Comparison of ENCODE assay signal across 8 cellular contexts in the genomic region with DNA sequence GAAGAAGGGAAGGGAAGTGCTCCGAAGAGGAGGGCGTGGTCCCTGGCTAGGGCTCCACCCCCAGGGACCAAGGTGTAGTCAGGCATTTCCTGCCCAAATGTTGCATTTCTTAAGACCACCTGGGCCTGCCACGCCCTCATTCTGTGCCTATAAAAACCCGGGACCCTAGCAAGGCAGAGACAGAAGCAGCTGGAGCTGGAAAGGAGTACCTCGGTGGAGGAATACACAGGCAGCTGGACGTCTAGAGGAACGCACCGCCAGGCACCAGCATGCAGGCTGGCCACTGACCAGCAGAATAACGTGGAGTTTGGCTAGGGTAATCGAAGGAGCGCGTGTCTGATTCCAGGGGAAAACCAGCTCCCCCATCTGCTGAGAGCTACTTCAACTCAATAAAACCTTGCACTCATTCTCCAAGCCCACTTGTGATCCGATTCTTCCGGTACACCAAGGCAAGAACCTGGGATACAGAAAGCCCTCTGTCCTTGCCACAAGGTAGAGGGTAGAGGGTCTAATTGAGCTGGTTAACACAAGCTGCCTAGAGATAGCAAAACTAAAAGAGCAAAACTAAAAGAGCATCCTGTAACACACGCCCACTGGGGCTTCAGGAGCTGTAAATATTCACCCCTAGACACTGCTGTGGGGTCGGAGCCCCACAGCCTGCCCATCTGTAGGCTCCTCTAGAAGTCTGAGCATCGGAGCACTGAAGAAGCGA. TPM values are rescaled to one million over a fixed set of nuclear protein-coding genes. Genes with fewer than 3 reads are reported as not detected.
DNase-seq lines count a peak whose midpoint lies in the region; ATAC-seq and TF ChIP-seq lines count a peak whose summit lies in the region.

No MANE protein-coding gene starts in this region.

- no peaks in the 10 kb centered on the region for H3K36me3 Mint-ChIP-seq in Caco-2 (ENCODE audit: insufficient read depth, unreplicated experiment)

- no peaks in the 10 kb centered on the region for H3K36me3 ChIP-seq in Caco-2 (ENCODE audit: control insufficient read depth, insufficient read depth, low read length)
- no peaks in the 10 kb centered on the region for H3K36me3 ChIP-seq in breast epithelium
- H3K36me3 ChIP-seq in tibial artery, result no peaks in the 10 kb centered on the region

- DNase-seq in Caco-2, result peak; percentile 23 to 36
- DNase-seq in NCI-H69 (lab: John Stamatoyannopoulos, UW), result peak; percentile 94
- no peak for DNase-seq in breast epithelium (ENCODE audit: low spot score in 2 of 2)
- peak; percentile 29 for DNase-seq in left kidney (ENCODE audit: low read depth, low spot score)
- no peak for DNase-seq in tibial artery
- no peak for DNase-seq in DMS153 treated with DMSO at 0.1 percent for 48 hours (lab: John Stamatoyannopoulos, UW; ENCODE audit: unreplicated experiment)
- no peak for DNase-seq in NCI-H1436 treated with DMSO at 0.1 percent for 48 hours (lab: John Stamatoyannopoulos, UW)

- H3K27ac ChIP-seq in breast epithelium, result no peak overlapping the region
- peak overlapping the region; percentile 6 to 58 for H3K27ac ChIP-seq in tibial artery

- H3K4me3 ChIP-seq in Caco-2 (ENCODE audit: low read depth, low read length) (no peak overlapping the region), breast epithelium (peak overlapping the region; percentile 16 to 60 (median 41)), tibial artery (peak overlapping the region; percentile 28 to 41)

- TF ChIP-seq POLR2A in breast epithelium (IDR thresholded peaks at IDR 0.05), result no peak

- intact Hi-C loops in Caco-2 (cut with micrococcal nuclease; ENCODE audit: unreplicated experiment) (no loop called here), breast epithelium (cut with DNase I; ENCODE audit: low total_unique reads) (no loop called here), tibial artery (cut with DNase I; ENCODE audit: low total_unique reads) (no loop called here)

- H3K4me1 ChIP-seq in Caco-2 (no peaks in the 10 kb centered on the region), breast epithelium (no peaks in the 10 kb centered on the region), tibial artery (peaks cover 0 to 23% (median 12%) of the 10 kb centered on the region in 4 donors)

- no TSS peak for BruUV-seq in Caco-2 (replicated peaks; lab: Mats Ljungman, UMichigan)

- H3K27me3 ChIP-seq in Caco-2 (replicated peaks; ENCODE audit: control insufficient read depth, insufficient read depth, low read length), result no peaks in the 10 kb centered on the region
- H3K27me3 ChIP-seq in breast epithelium, result no peaks in the 10 kb centered on the region
- no peaks in the 10 kb centered on the region for H3K27me3 ChIP-seq in tibial artery

- no peaks in the 10 kb centered on the region for H3K4me1 Mint-ChIP-seq in Caco-2 (ENCODE audit: low read depth, unreplicated experiment)

- CTCF ChIA-PET in Caco-2 (lab: Charles Lee), result no interaction called here

- TF ChIP-seq CTCF in Caco-2 (IDR thresholded peaks at IDR 0.05; ENCODE audit: insufficient read depth in 1 of 2, low read depth in 1 of 2, low read length in 1 of 2, severe bottlenecking in 1 of 2, unreplicated experiment in 1 of 2), result no peak
- TF ChIP-seq CTCF in breast epithelium (IDR thresholded peaks at IDR 0.05), result no peak
- no peak for TF ChIP-seq CTCF in tibial artery (IDR thresholded peaks at IDR 0.05)

- POLR2A ChIA-PET in Caco-2 (lab: Charles Lee), result interaction anchor here (0.6 kb wide), 1 partner anchor 71 kb away, joined by 5 read pairs; no protein-coding TSS in a partner anchor

- H3K27ac Mint-ChIP-seq in Caco-2 (ENCODE audit: unreplicated experiment), result no peak overlapping the region

- ATAC-seq in GM19328 (IDR thresholded peaks at IDR 0.05; ENCODE audit: unreplicated experiment), result no peak

- H3K4me3 Mint-ChIP-seq in Caco-2 (ENCODE audit: unreplicated experiment), result peak overlapping the region; percentile 24

- H3K9me3 ChIP-seq in Caco-2 (no peaks in the 10 kb centered on the region), breast epithelium (no peaks in the 10 kb centered on the region), tibial artery (no peaks in the 10 kb centered on the region)

- H3K27me3 Mint-ChIP-seq in Caco-2 (ENCODE audit: insufficient read depth, unreplicated experiment), result no peaks in the 10 kb centered on the region

- no peaks in the 10 kb centered on the region for H3K9me3 Mint-ChIP-seq in Caco-2 (ENCODE audit: unreplicated experiment)

RNA-seq across cellular contexts. Expression of a gene that starts 21.0 kb away (rescaled TPM):
- 39.7 and 41.9 TPM in 2 replicates for total RNA-seq in Caco-2 (2022)
- total RNA-seq in breast epithelium, result 10 to 100 TPM; 28.8 to 75.2 (median 34.4) TPM

Comparison
In these comparisons a context has a peak if more than half of its experiments do, and no peak if none do; other contexts are left out.
1. DNase-seq: peak in Caco-2 (2 of 2), NCI-H69 (single experiment) and left kidney (single experiment); none in breast epithelium (0 of 2), tibial artery (0 of 2), DMS153 treated with DMSO at 0.1 percent for 48 hours (single experiment) and NCI-H1436 treated with DMSO at 0.1 percent for 48 hours (single experiment).
2. H3K27ac ChIP-seq: peak in tibial artery (2 of 2); none in breast epithelium (0 of 2).